ENCODE assay signal across 8 cellular contexts in the genomic region with DNA sequence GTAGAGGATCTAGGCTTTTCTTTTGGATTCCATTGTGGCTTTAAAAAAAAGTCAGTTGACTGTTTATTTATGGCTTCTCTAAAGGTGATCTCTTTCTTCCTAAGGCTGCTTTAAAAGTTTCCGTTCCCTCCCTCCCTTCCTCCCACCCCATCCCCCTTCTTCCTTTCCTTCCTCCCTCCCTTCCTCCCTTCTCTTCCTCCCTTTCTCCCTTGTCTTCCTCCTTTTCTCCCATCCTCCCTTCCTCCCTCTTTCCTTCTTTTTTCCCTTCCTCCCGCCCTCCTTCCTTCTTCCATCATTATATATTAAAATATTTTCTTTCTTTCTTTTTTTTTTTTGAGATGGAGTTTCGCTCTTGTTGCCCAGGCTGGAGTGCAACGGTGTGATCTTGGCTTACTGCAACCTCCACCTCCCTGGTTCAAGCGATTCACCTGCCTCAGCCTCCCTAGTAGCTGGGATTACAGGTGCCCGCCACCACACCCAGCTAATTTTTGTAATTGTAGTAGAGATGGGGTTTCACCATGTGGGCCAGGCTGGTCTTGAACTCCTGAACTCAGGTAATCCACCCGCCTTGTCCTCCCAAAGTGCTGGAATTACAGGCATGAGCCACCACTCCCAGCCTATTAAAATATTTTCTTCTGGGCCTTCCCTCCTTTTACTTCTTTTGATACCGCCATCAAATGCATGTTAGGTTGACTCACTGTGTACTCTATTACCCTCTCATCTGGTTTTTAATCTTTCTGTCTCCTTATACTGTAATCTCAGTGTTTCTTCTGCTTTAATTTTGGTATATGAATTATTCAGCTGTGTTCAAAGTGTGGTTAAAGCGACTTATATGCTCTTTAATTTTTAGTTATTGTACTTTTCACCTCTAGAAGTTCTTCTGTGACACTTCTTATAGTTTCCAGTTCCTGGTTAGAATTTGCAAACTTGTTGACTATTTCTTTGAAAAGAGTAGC. TPM values are rescaled to one million over a fixed set of nuclear protein-coding genes. Genes with fewer than 3 reads are reported as not detected.
A peak's percentile ranks its signal among the peaks of the same experiment; 100 is the strongest.
DNase-seq lines count a peak whose midpoint lies in the region; ATAC-seq and TF ChIP-seq lines count a peak whose summit lies in the region.
"Had no signal": no experiment of that assay in that cellular context is flagged by ENCODE, and none has a peak within 500 bp of the region (broad histone marks: within the 10 kb centered on the region; RNA-seq: fewer than 3 reads in every experiment).

No MANE protein-coding gene starts in this region.

- no peak overlapping the region for H3K56ac ChIP-seq in IMR-90 (ENCODE audit: extremely low read depth, insufficient read depth, low read length)

- H3K23ac ChIP-seq in IMR-90 (ENCODE audit: low read depth, low read length), result no peak overlapping the region

- H3K9me1 ChIP-seq in IMR-90 (ENCODE audit: insufficient read depth, low read length), result peaks cover 21% of the 10 kb centered on the region

- in situ Hi-C loops in IMR-90 (cut with MboI; ENCODE audit: low sequenced_read_pairs), result no loop called here
- in situ Hi-C loops in ACHN (cut with HindIII; ENCODE audit: low pct_ligation_motif_present, low pct_unique_long_range_greater_than_20kb, low sequenced_read_pairs), result no loop called here

- intact Hi-C loops in CD8-positive, alpha-beta T cell (cut with DNase I, micrococcal nuclease), result loop anchor here (1.0 to 5.0 kb wide), 7 partner anchors 22 to 373 kb away; no protein-coding TSS in a partner anchor
- intact Hi-C loops in IMR-90 (cut with micrococcal nuclease) (no loop called here), natural killer cell (cut with micrococcal nuclease) (loop anchor here (1.0 to 5.0 kb wide), 6 partner anchors 26 to 1073 kb away; partner anchors contain the start of genes MRPS6, RUNX1 and SLC5A3)

- no peak overlapping the region for H4K5ac ChIP-seq in IMR-90 (ENCODE audit: low read depth, low read length)

- WGBS in IMR-90 (ENCODE audit: extremely low coverage in 2 of 2, insufficient read length in 1 of 2), 2 experiments, result 100% methylated on average over 1 of the region's 9 CpGs; no CpG with 5 or more reads in 1 of the 2 experiments

- BruUV-seq in IMR-90 (replicated peaks; lab: Mats Ljungman, UMichigan), result no TSS peak

- H2BK15ac ChIP-seq in IMR-90 (ENCODE audit: low read depth, low read length), result peak overlapping the region; percentile 95; the same call in 1 of the 3 replicates

- H3K4me3 Mint-ChIP-seq in CD8-positive, alpha-beta T cell, result no peak overlapping the region
- H3K4me3 Mint-ChIP-seq in activated naive CD8-positive, alpha-beta T cell treated with anti-CD3 and anti-CD28 coated beads, Interleukin-2, amount 10 ng/mL, durations not matched to agents 7 days and 5 days, result peak overlapping the region; percentile 75
- peak overlapping the region; percentile 76 for H3K4me3 Mint-ChIP-seq in natural killer cell

- H3K9ac ChIP-seq in IMR-90 (ENCODE audit: low read depth, low read length), result no peak overlapping the region

- peak overlapping the region; percentile 99; the same call in 1 of the 2 replicates for H2BK20ac ChIP-seq in IMR-90 (ENCODE audit: low read depth, low read length)

- no peak for TF ChIP-seq RAD21 in IMR-90 (IDR thresholded peaks at IDR 0.05; ENCODE audit: low read length)

- peak overlapping the region; percentile 98 for H2BK5ac ChIP-seq in IMR-90 (ENCODE audit: low read depth, low read length, poor library complexity, severe bottlenecking)

- CTCF ChIA-PET in CD8-positive, alpha-beta T cell (lab: Charles Lee), result interaction anchor here (0.6 to 1.8 kb wide), 2 partner anchors 16 to 51 kb away, joined by 3 to 9 read pairs; no protein-coding TSS in a partner anchor
- CTCF ChIA-PET in IMR-90 (lab: Yijun Ruan, JAX), result no interaction called here

- dilution Hi-C loops in IMR-90 (cut with HindIII; ENCODE audit: low sequenced_read_pairs, unreplicated experiment), result no loop called here

- no peak overlapping the region for H3K4me2 ChIP-seq in IMR-90 (ENCODE audit: low read depth, low read length)

- TF ChIP-seq POLR2A in IMR-90 (IDR thresholded peaks at IDR 0.05; ENCODE audit: low read depth, low read length), result no peak

- H3K79me1 ChIP-seq in IMR-90 (ENCODE audit: low read depth in 1 of 2, low read length in 2 of 2), result no peaks in the 10 kb centered on the region

- POLR2A ChIA-PET in CD8-positive, alpha-beta T cell (lab: Charles Lee), result interaction anchor here (0.6 to 3.3 kb wide), 3 partner anchors 26 to 60 kb away, joined by 3 to 22 read pairs (median 5); no protein-coding TSS in a partner anchor
- POLR2A ChIA-PET in IMR-90 (lab: Charles Lee; ENCODE audit: unreplicated experiment), result no interaction called here
- POLR2A ChIA-PET in activated naive CD8-positive, alpha-beta T cell treated with anti-CD3 and anti-CD28 coated beads, Interleukin-2, amount 10 ng/mL, durations not matched to agents 7 days and 5 days (lab: Charles Lee), result interaction anchor here (0.6 to 8.9 kb wide), 4 partner anchors 23 to 99 kb away, joined by 3 to 104 read pairs (median 9); partner anchors contain the start of genes MRPS6 and SLC5A3

- H4K91ac ChIP-seq in IMR-90 (ENCODE audit: insufficient read depth, low read depth, low read length), result no peak overlapping the region

- H3K27ac Mint-ChIP-seq in CD8-positive, alpha-beta T cell, result peak overlapping the region; percentile 92
- peak overlapping the region; percentile 90 for H3K27ac Mint-ChIP-seq in activated naive CD8-positive, alpha-beta T cell treated with anti-CD3 and anti-CD28 coated beads, Interleukin-2, amount 10 ng/mL, durations not matched to agents 7 days and 5 days
- H3K27ac Mint-ChIP-seq in natural killer cell, result peak overlapping the region; percentile 93 to 98

- peak overlapping the region; percentile 69 to 98; a peak in 2 of 4 replicates for H4K8ac ChIP-seq in IMR-90 (ENCODE audit: low read depth in 2 of 2, low read length in 2 of 2)

- H3K9me3 Mint-ChIP-seq in CD8-positive, alpha-beta T cell, result no peaks in the 10 kb centered on the region
- H3K9me3 Mint-ChIP-seq in activated naive CD8-positive, alpha-beta T cell treated with anti-CD3 and anti-CD28 coated beads, Interleukin-2, amount 10 ng/mL, durations not matched to agents 7 days and 5 days, result no peaks in the 10 kb centered on the region
- no peaks in the 10 kb centered on the region for H3K9me3 Mint-ChIP-seq in natural killer cell

- no peaks in the 10 kb centered on the region for H3K27me3 Mint-ChIP-seq in CD8-positive, alpha-beta T cell (ENCODE audit: low read depth)
- H3K27me3 Mint-ChIP-seq in activated naive CD8-positive, alpha-beta T cell treated with anti-CD3 and anti-CD28 coated beads, Interleukin-2, amount 10 ng/mL, durations not matched to agents 7 days and 5 days, result no peaks in the 10 kb centered on the region
- no peaks in the 10 kb centered on the region for H3K27me3 Mint-ChIP-seq in natural killer cell (ENCODE audit: low read depth in 2 of 2)

- no peak overlapping the region for H2AFZ ChIP-seq in IMR-90 (replicated peaks; ENCODE audit: low read length, poor library complexity)

- no peak for ATAC-seq in CD8-positive, alpha-beta T cell
- no peak for ATAC-seq in IMR-90 (ENCODE audit: low read depth)
- no peak for ATAC-seq in activated naive CD8-positive, alpha-beta T cell treated with anti-CD3 and anti-CD28 coated beads, Interleukin-2, amount 10 ng/mL, durations not matched to agents 7 days and 5 days (ENCODE audit: low read depth)
- peak in 1 of 3 donors; percentile 5 for ATAC-seq in natural killer cell

- no peak overlapping the region for H2AK9ac ChIP-seq in IMR-90 (replicated peaks; ENCODE audit: low read depth, low read length, poor library complexity)

- H3K9me3 ChIP-seq in CD8-positive, alpha-beta T cell (ENCODE audit: low read length), result no peaks in the 10 kb centered on the region
- no peaks in the 10 kb centered on the region for H3K9me3 ChIP-seq in IMR-90 (ENCODE audit: control insufficient read depth, insufficient read depth, low read length)

- H3K27ac ChIP-seq in CD8-positive, alpha-beta T cell (ENCODE audit: low read depth, low read length), result peak overlapping the region; percentile 32
- H3K27ac ChIP-seq in IMR-90 (ENCODE audit: insufficient read depth, low read length), result no peak overlapping the region
- H3K27ac ChIP-seq: SK-N-MC had no signal

- H2BK120ac ChIP-seq in IMR-90 (ENCODE audit: low read depth, low read length), result peak overlapping the region; percentile 97; the same call in 1 of the 2 replicates

- H2AK5ac ChIP-seq in IMR-90 (ENCODE audit: low read depth, low read length), result no peak overlapping the region; the same call in 1 of the 2 replicates

- H3K36me3 ChIP-seq in CD8-positive, alpha-beta T cell (ENCODE audit: insufficient read depth, low read length), result no peaks in the 10 kb centered on the region
- H3K36me3 ChIP-seq in IMR-90 (ENCODE audit: control insufficient read depth, insufficient read depth, low read length), result no peaks in the 10 kb centered on the region

- no peak for TF ChIP-seq CTCF in CD8-positive, alpha-beta T cell (IDR thresholded peaks at IDR 0.05)
- TF ChIP-seq CTCF in IMR-90 (conservative IDR thresholded peaks at IDR 0.05; ENCODE audit: low read depth, low read length), result no peak
- TF ChIP-seq CTCF in natural killer cell (IDR thresholded peaks at IDR 0.05), result no peak

- H3K27me3 ChIP-seq in CD8-positive, alpha-beta T cell (ENCODE audit: insufficient read depth, low read length), result no peaks in the 10 kb centered on the region
- H3K27me3 ChIP-seq in IMR-90 (ENCODE audit: control insufficient read depth, insufficient read depth, low read length), result no peaks in the 10 kb centered on the region

- peaks cover 29% of the 10 kb centered on the region for H3K4me1 ChIP-seq in CD8-positive, alpha-beta T cell (ENCODE audit: insufficient read depth, low read length)
- peaks cover 19% of the 10 kb centered on the region for H3K4me1 ChIP-seq in IMR-90 (ENCODE audit: control insufficient read depth, insufficient read depth, low read length)

- peak overlapping the region; percentile 96; the same call in 1 of the 2 replicates for H3K4ac ChIP-seq in IMR-90 (ENCODE audit: low read depth, low read length)

- H3K14ac ChIP-seq in IMR-90 (replicated peaks; ENCODE audit: low read depth, low read length), result 0 out of 2 replicates have a peak overlapping the region, but pooled peaks have one; percentile 98

- H3K36me3 Mint-ChIP-seq in CD8-positive, alpha-beta T cell, result peaks cover 25% of the 10 kb centered on the region
- peaks cover 46% of the 10 kb centered on the region for H3K36me3 Mint-ChIP-seq in activated naive CD8-positive, alpha-beta T cell treated with anti-CD3 and anti-CD28 coated beads, Interleukin-2, amount 10 ng/mL, durations not matched to agents 7 days and 5 days
- no peaks in the 10 kb centered on the region for H3K36me3 Mint-ChIP-seq in natural killer cell

- DNase-seq in CD8-positive, alpha-beta T cell, result no peak
- DNase-seq in IMR-90, result no peak
- DNase-seq in activated naive CD8-positive, alpha-beta T cell treated with anti-CD3 and anti-CD28 coated beads, Interleukin-2, amount 10 ng/mL, durations not matched to agents 7 days and 5 days, result no peak
- DNase-seq in natural killer cell, result no peak
- DNase-seq in 8988T, result no peak
- DNase-seq in kidney glomerular epithelial cell (lab: John Stamatoyannopoulos, UW), result no peak
- no peak for DNase-seq in ACHN

- H3K18ac ChIP-seq in IMR-90 (ENCODE audit: low read depth, low read length), result no peak overlapping the region

- H4K20me1 ChIP-seq in IMR-90 (ENCODE audit: insufficient read depth, low read length), result no peaks in the 10 kb centered on the region

- H3K4me3 ChIP-seq in CD8-positive, alpha-beta T cell (ENCODE audit: low read depth, low read length), result no peak overlapping the region
- no peak overlapping the region for H3K4me3 ChIP-seq in IMR-90 (ENCODE audit: insufficient read depth, low read depth, low read length)
- H3K4me3 ChIP-seq: SK-N-MC had no signal

- peaks cover 46% of the 10 kb centered on the region for H3K4me1 Mint-ChIP-seq in CD8-positive, alpha-beta T cell (ENCODE audit: low read depth)
- peaks cover 46% of the 10 kb centered on the region for H3K4me1 Mint-ChIP-seq in activated naive CD8-positive, alpha-beta T cell treated with anti-CD3 and anti-CD28 coated beads, Interleukin-2, amount 10 ng/mL, durations not matched to agents 7 days and 5 days
- peaks cover 56 to 59% of the 10 kb centered on the region in 2 donors for H3K4me1 Mint-ChIP-seq in natural killer cell

RNA-seq across cellular contexts. Expression of gene ATP5PO, which starts 59.2 kb away (rescaled TPM):
- 100 to 1,000 TPM; 129 to 143 TPM for total RNA-seq in CD8-positive, alpha-beta T cell
- total RNA-seq in IMR-90 (2012; rRNA removed) (154 and 237 TPM in 2 replicates), natural killer cell (10 to 100 TPM; 80.4 to 95.4 (median 94.9) TPM)
- polyA plus RNA-seq in IMR-90 (2012; rRNA removed), result 220 and 250 TPM in 2 replicates
- 150 and 346 TPM in 2 replicates for polyA plus RNA-seq in IMR-90 (2012; cell fraction: cytosol; rRNA removed)
- 33.0 and 110 TPM in 2 replicates for polyA plus RNA-seq in IMR-90 (2012; cell fraction: nucleus; rRNA removed; ENCODE audit: low replicate concordance)
- 100 to 1,000 TPM; 167 TPM for total RNA-seq in activated naive CD8-positive, alpha-beta T cell treated with anti-CD3 and anti-CD28 coated beads, Interleukin-2, amount 10 ng/mL, durations not matched to agents 7 days and 5 days
